8 cellular contexts compared by ENCODE assay signal in genomic region chr3:96813134-96813819, GRCh38. TPM values are rescaled to one million over a fixed set of nuclear protein-coding genes. Genes with fewer than 3 reads are reported as not detected.
DNase-seq lines count a peak whose midpoint lies in the region; ATAC-seq and TF ChIP-seq lines count a peak whose summit lies in the region.

No MANE protein-coding gene starts in this region.

- no peaks in the 10 kb centered on the region for H3K36me3 Mint-ChIP-seq in activated T-helper 2 cell treated with anti-CD3 and anti-CD28 coated beads, Interferon-gamma antibody, Interleukin-2, Interleukin-4, amounts not matched to agents 10 μg/mL and 5 μg/mL and 100 μg/mL, durations not matched to agents 14 hours and 24 hours and 36 hours (ENCODE audit: low read depth)

- peaks cover 12 to 25% (median 13%) of the 10 kb centered on the region in 11 experiments; a peak in 21 of 22 replicates for H3K9me3 ChIP-seq in BLaER1 treated with 17β-estradiol and CSF1 and Interleukin-3, amounts not matched to agents 10 nM and 100 nM (replicated peaks in 1 of 11)
- no peaks in the 10 kb centered on the region for H3K9me3 ChIP-seq in gastroesophageal sphincter
- H3K9me3 ChIP-seq in upper lobe of left lung = no peaks in the 10 kb centered on the region

- H3K9ac ChIP-seq in BLaER1 treated with 17β-estradiol and CSF1 and Interleukin-3, amounts not matched to agents 10 nM and 100 nM = peak overlapping the region; percentile 31 to 73 (median 55); a peak in 19 of 22 replicates

- H3K36me3 ChIP-seq in BLaER1 treated with 17β-estradiol and CSF1 and Interleukin-3, amounts not matched to agents 10 nM and 100 nM = no peaks in the 10 kb centered on the region
- no peaks in the 10 kb centered on the region for H3K36me3 ChIP-seq in gastroesophageal sphincter
- no peaks in the 10 kb centered on the region for H3K36me3 ChIP-seq in upper lobe of left lung

- no peaks in the 10 kb centered on the region for H4K20me1 ChIP-seq in BLaER1 treated with 17β-estradiol and CSF1 and Interleukin-3, amounts not matched to agents 10 nM and 100 nM

- peak overlapping the region in 2 of 11 experiments; percentile 18 to 52; a peak in 2 of 22 replicates for H3K27ac ChIP-seq in BLaER1 treated with 17β-estradiol and CSF1 and Interleukin-3, amounts not matched to agents 10 nM and 100 nM
- H3K27ac ChIP-seq in gastroesophageal sphincter = peak overlapping the region in 3 of 4 donors; percentile 74 to 79 (median 77)
- H3K27ac ChIP-seq in upper lobe of left lung = peak overlapping the region in 1 of 4 donors; percentile 27

- peak overlapping the region; percentile 58 to 72 (median 64) for H3K4me3 ChIP-seq in BLaER1 treated with 17β-estradiol and CSF1 and Interleukin-3, amounts not matched to agents 10 nM and 100 nM
- H3K4me3 ChIP-seq in gastroesophageal sphincter (peak overlapping the region; percentile 30 to 68), upper lobe of left lung (peak overlapping the region in 3 of 4 donors; percentile 50 to 56 (median 56))

- 0% methylated on average over 10 of the region's 79 CpGs for WGBS in gastroesophageal sphincter (ENCODE audit: low coverage in 1 of 2), 2 donors
- 0 to 5% methylated on average over 7 to 35 of the region's 79 CpGs for WGBS in upper lobe of left lung, 2 donors

- TF ChIP-seq POLR2A in gastroesophageal sphincter (IDR thresholded peaks at IDR 0.05) (no peak), upper lobe of left lung (IDR thresholded peaks at IDR 0.05) (no peak)

- TF ChIP-seq EP300 in gastroesophageal sphincter (IDR thresholded peaks at IDR 0.05) (no peak), upper lobe of left lung (IDR thresholded peaks at IDR 0.05) (no peak)

- peak overlapping the region; percentile 79 to 90 (median 84) for H3K4me2 ChIP-seq in BLaER1 treated with 17β-estradiol and CSF1 and Interleukin-3, amounts not matched to agents 10 nM and 100 nM

- H3K27me3 ChIP-seq in BLaER1 treated with 17β-estradiol and CSF1 and Interleukin-3, amounts not matched to agents 10 nM and 100 nM = peaks cover 3 to 15% (median 8%) of the 10 kb centered on the region in 11 experiments; a peak in 16 of 22 replicates
- H3K27me3 ChIP-seq in gastroesophageal sphincter (peaks cover 9% of the 10 kb centered on the region), upper lobe of left lung (peaks cover 0 to 19% (median 7%) of the 10 kb centered on the region in 4 donors)

- DNase-seq in NCI-H226 (peak; percentile 86), non-pigmented ciliary epithelial cell (ENCODE audit: low read depth) (peak; percentile 22), upper lobe of left lung (peak; percentile 62 to 91)
- DNase-seq in activated T-helper 2 cell treated with anti-CD3 and anti-CD28 coated beads, Interferon-gamma antibody, Interleukin-2, Interleukin-4, amounts not matched to agents 10 μg/mL and 5 μg/mL and 100 μg/mL, durations not matched to agents 14 hours and 24 hours and 36 hours (ENCODE audit: low spot score) = peak; percentile 64

- H3K4me1 Mint-ChIP-seq in activated T-helper 2 cell treated with anti-CD3 and anti-CD28 coated beads, Interferon-gamma antibody, Interleukin-2, Interleukin-4, amounts not matched to agents 10 μg/mL and 5 μg/mL and 100 μg/mL, durations not matched to agents 14 hours and 24 hours and 36 hours (ENCODE audit: low read depth) = peaks cover 10% of the 10 kb centered on the region

- intact Hi-C loops in activated T-helper 2 cell treated with anti-CD3 and anti-CD28 coated beads, Interferon-gamma antibody, Interleukin-2, Interleukin-4, amounts not matched to agents 10 μg/mL and 5 μg/mL and 100 μg/mL, durations not matched to agents 14 hours and 24 hours and 36 hours (cut with micrococcal nuclease) = loop anchor here (5.0 kb wide), 1 partner anchor 791 kb away; no protein-coding TSS in a partner anchor

- H3K4me3 Mint-ChIP-seq in activated T-helper 2 cell treated with anti-CD3 and anti-CD28 coated beads, Interferon-gamma antibody, Interleukin-2, Interleukin-4, amounts not matched to agents 10 μg/mL and 5 μg/mL and 100 μg/mL, durations not matched to agents 14 hours and 24 hours and 36 hours (ENCODE audit: low read depth) = peak overlapping the region; percentile 69

- H3K9me3 Mint-ChIP-seq in activated T-helper 2 cell treated with anti-CD3 and anti-CD28 coated beads, Interferon-gamma antibody, Interleukin-2, Interleukin-4, amounts not matched to agents 10 μg/mL and 5 μg/mL and 100 μg/mL, durations not matched to agents 14 hours and 24 hours and 36 hours = no peaks in the 10 kb centered on the region

- H3K27ac Mint-ChIP-seq in activated T-helper 2 cell treated with anti-CD3 and anti-CD28 coated beads, Interferon-gamma antibody, Interleukin-2, Interleukin-4, amounts not matched to agents 10 μg/mL and 5 μg/mL and 100 μg/mL, durations not matched to agents 14 hours and 24 hours and 36 hours = no peak overlapping the region

- peaks cover 0 to 5% (median 4%) of the 10 kb centered on the region in 10 experiments; a peak in 6 of 20 replicates for H3K4me1 ChIP-seq in BLaER1 treated with 17β-estradiol and CSF1 and Interleukin-3, amounts not matched to agents 10 nM and 100 nM
- H3K4me1 ChIP-seq in gastroesophageal sphincter = peaks cover 0 to 33% (median 0%) of the 10 kb centered on the region in 3 donors
- peaks cover 16 to 29% (median 23%) of the 10 kb centered on the region in 4 donors for H3K4me1 ChIP-seq in upper lobe of left lung

- ATAC-seq in GM18873 (IDR thresholded peaks at IDR 0.05; ENCODE audit: low FRiP score, unreplicated experiment) (peak; percentile 99), HG03103 (IDR thresholded peaks at IDR 0.05; ENCODE audit: low read depth, unreplicated experiment) (peak; percentile 99), gastroesophageal sphincter (peak; percentile 87), upper lobe of left lung (ENCODE audit: low FRiP score in 2 of 2) (peak; percentile 79 to 89)

- H3K27me3 Mint-ChIP-seq in activated T-helper 2 cell treated with anti-CD3 and anti-CD28 coated beads, Interferon-gamma antibody, Interleukin-2, Interleukin-4, amounts not matched to agents 10 μg/mL and 5 μg/mL and 100 μg/mL, durations not matched to agents 14 hours and 24 hours and 36 hours (ENCODE audit: low read depth) = peaks cover 24% of the 10 kb centered on the region

- peak in 3 of 4 experiments; percentile 35 to 75 (median 56) for TF ChIP-seq CTCF in gastroesophageal sphincter (IDR thresholded peaks at IDR 0.05)
- peak; percentile 4 to 59 (median 31) for TF ChIP-seq CTCF in upper lobe of left lung (IDR thresholded peaks at IDR 0.05)

RNA-seq across cellular contexts. Expression of gene EPHA6, which starts 1.1 kb away (rescaled TPM):
- total RNA-seq in activated T-helper 2 cell treated with anti-CD3 and anti-CD28 coated beads, Interferon-gamma antibody, Interleukin-2, Interleukin-4, amounts not matched to agents 10 μg/mL and 5 μg/mL and 100 μg/mL, durations not matched to agents 14 hours and 24 hours and 36 hours = not detected in 2 replicates
- 1 to 10 TPM; 1.6 to 4.2 (median 2.9) TPM for total RNA-seq in gastroesophageal sphincter
- total RNA-seq in upper lobe of left lung = 1 to 10 TPM in 1 of 6 donors, under 1 TPM in 2, not detected in 3; 0.14 to 1.0 (median 0.57) TPM

Comparison
In these comparisons a context has a peak if more than half of its experiments do, and no peak if none do; other contexts are left out.
1. DNase-seq: peak in every context shown above with its lines; median percentile 86 in NCI-H226; 76 in upper lobe of left lung; 64 in activated T-helper 2 cell treated with anti-CD3 and anti-CD28 coated beads, Interferon-gamma antibody, Interleukin-2, Interleukin-4, amounts not matched to agents 10 μg/mL and 5 μg/mL and 100 μg/mL, durations not matched to agents 14 hours and 24 hours and 36 hours; 22 in non-pigmented ciliary epithelial cell.